Comparison of ENCODE assay signal across 1 cellular context in the genomic region with DNA sequence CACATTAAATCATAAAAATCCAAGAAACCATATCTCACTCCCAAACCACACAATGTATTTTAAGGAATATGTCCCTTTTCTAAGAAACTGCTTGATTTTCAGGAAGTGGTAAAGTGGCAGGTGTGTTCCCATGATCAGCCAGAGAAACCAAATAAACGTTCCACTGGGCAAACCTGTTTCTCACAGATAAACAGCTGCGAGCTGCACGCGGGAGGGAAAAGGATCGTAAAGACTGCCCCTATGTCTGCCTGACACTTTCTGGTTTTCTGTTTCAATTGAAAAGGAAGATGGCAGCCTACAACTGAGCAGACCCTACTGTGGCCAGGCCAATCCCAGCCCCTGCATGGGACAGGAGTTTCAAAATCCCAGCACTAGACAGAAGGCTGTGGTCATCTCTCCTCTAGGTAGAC.
TF ChIP-seq lines count a peak whose summit lies in the region.

No MANE protein-coding gene starts in this region.

TF ChIP-seq in K562, 482 proteins besides CTCF, POLR2A, EP300 and RAD21 (continued from another document and continues in another):
- TF ChIP-seq, protein P1, sequence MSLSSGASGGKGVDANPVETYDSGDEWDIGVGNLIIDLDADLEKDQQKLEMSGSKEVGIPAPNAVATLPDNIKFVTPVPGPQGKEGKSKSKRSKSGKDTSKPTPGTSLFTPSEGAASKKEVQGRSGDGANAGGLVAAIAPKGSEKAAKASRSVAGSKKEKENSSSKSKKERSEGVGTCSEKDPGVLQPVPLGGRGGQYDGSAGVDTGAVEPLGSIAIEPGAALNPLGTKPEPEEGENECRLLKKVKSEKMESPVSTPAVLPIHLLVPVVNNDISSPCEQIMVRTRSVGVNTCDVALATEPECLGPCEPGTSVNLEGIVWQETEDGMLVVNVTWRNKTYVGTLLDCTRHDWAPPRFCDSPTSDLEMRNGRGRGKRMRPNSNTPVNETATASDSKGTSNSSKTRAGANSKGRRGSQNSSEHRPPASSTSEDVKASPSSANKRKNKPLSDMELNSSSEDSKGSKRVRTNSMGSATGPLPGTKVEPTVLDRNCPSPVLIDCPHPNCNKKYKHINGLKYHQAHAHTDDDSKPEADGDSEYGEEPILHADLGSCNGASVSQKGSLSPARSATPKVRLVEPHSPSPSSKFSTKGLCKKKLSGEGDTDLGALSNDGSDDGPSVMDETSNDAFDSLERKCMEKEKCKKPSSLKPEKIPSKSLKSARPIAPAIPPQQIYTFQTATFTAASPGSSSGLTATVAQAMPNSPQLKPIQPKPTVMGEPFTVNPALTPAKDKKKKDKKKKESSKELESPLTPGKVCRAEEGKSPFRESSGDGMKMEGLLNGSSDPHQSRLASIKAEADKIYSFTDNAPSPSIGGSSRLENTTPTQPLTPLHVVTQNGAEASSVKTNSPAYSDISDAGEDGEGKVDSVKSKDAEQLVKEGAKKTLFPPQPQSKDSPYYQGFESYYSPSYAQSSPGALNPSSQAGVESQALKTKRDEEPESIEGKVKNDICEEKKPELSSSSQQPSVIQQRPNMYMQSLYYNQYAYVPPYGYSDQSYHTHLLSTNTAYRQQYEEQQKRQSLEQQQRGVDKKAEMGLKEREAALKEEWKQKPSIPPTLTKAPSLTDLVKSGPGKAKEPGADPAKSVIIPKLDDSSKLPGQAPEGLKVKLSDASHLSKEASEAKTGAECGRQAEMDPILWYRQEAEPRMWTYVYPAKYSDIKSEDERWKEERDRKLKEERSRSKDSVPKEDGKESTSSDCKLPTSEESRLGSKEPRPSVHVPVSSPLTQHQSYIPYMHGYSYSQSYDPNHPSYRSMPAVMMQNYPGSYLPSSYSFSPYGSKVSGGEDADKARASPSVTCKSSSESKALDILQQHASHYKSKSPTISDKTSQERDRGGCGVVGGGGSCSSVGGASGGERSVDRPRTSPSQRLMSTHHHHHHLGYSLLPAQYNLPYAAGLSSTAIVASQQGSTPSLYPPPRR (CRISPR knock-in tag; IDR thresholded peaks at IDR 0.05; ENCODE audit: borderline replicate concordance): peak; percentile 78; the same call in 1 of the 2 replicates
- no peak for TF ChIP-seq PHF8 (IDR thresholded peaks at IDR 0.05; ENCODE audit: borderline replicate concordance, low read length)
- TF ChIP-seq, protein P2, sequence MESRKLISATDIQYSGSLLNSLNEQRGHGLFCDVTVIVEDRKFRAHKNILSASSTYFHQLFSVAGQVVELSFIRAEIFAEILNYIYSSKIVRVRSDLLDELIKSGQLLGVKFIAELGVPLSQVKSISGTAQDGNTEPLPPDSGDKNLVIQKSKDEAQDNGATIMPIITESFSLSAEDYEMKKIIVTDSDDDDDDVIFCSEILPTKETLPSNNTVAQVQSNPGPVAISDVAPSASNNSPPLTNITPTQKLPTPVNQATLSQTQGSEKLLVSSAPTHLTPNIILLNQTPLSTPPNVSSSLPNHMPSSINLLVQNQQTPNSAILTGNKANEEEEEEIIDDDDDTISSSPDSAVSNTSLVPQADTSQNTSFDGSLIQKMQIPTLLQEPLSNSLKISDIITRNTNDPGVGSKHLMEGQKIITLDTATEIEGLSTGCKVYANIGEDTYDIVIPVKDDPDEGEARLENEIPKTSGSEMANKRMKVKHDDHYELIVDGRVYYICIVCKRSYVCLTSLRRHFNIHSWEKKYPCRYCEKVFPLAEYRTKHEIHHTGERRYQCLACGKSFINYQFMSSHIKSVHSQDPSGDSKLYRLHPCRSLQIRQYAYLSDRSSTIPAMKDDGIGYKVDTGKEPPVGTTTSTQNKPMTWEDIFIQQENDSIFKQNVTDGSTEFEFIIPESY (CRISPR knock-in tag; IDR thresholded peaks at IDR 0.05): no peak
- TF ChIP-seq, protein P3, sequence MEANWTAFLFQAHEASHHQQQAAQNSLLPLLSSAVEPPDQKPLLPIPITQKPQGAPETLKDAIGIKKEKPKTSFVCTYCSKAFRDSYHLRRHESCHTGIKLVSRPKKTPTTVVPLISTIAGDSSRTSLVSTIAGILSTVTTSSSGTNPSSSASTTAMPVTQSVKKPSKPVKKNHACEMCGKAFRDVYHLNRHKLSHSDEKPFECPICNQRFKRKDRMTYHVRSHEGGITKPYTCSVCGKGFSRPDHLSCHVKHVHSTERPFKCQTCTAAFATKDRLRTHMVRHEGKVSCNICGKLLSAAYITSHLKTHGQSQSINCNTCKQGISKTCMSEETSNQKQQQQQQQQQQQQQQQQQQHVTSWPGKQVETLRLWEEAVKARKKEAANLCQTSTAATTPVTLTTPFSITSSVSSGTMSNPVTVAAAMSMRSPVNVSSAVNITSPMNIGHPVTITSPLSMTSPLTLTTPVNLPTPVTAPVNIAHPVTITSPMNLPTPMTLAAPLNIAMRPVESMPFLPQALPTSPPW (CRISPR knock-in tag; IDR thresholded peaks at IDR 0.05): peak; percentile 61
- TF ChIP-seq ZBTB17 (CRISPR knock-in tag; IDR thresholded peaks at IDR 0.05): no peak
- TF ChIP-seq NFE2 (IDR thresholded peaks at IDR 0.05; ENCODE audit: low read depth): 0 out of 2 replicates have a peak, but pooled peaks have one; percentile 14
- 0 out of 2 replicates have a peak, but pooled peaks have one; percentile 17 for TF ChIP-seq SP1 (CRISPR knock-in tag; IDR thresholded peaks at IDR 0.05)
- TF ChIP-seq CREB1 (IDR thresholded peaks at IDR 0.05): 0 out of 2 replicates have a peak, but pooled peaks have one; percentile 45
- 0 out of 2 replicates have a peak, but pooled peaks have one; percentile 28 for TF ChIP-seq CREB1 (CRISPR knock-in tag; IDR thresholded peaks at IDR 0.05)
- TF ChIP-seq GTF2E2 (tag; IDR thresholded peaks at IDR 0.05): no peak
- TF ChIP-seq KAT8 (IDR thresholded peaks at IDR 0.05; ENCODE audit: low read depth): no peak
- TF ChIP-seq, protein P4, sequence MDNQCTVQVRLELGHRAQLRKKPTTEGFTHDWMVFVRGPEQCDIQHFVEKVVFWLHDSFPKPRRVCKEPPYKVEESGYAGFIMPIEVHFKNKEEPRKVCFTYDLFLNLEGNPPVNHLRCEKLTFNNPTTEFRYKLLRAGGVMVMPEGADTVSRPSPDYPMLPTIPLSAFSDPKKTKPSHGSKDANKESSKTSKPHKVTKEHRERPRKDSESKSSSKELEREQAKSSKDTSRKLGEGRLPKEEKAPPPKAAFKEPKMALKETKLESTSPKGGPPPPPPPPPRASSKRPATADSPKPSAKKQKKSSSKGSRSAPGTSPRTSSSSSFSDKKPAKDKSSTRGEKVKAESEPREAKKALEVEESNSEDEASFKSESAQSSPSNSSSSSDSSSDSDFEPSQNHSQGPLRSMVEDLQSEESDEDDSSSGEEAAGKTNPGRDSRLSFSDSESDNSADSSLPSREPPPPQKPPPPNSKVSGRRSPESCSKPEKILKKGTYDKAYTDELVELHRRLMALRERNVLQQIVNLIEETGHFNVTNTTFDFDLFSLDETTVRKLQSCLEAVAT (IDR thresholded peaks at IDR 0.05): peak in 1 of 2 experiments; percentile 93; a peak in 2 of 4 replicates
- no peak for TF ChIP-seq CHD1 (IDR thresholded peaks at IDR 0.05; ENCODE audit: low read length)
- no peak for TF ChIP-seq TAF1 (IDR thresholded peaks at IDR 0.05; ENCODE audit: control insufficient read depth, extremely low read depth, insufficient read depth, low read length, severe bottlenecking)
- TF ChIP-seq ZNF324 (CRISPR knock-in tag; IDR thresholded peaks at IDR 0.05): no peak
- TF ChIP-seq MCM5 (IDR thresholded peaks at IDR 0.05; ENCODE audit: low read depth): no peak
- TF ChIP-seq FUS (optimal IDR thresholded peaks at IDR 0.05; ENCODE audit: low read depth, low read length): no peak
- no peak for TF ChIP-seq NFIX (CRISPR knock-in tag; IDR thresholded peaks at IDR 0.05; ENCODE audit: low read depth)
- no peak for TF ChIP-seq THRAP3 (IDR thresholded peaks at IDR 0.05; ENCODE audit: borderline replicate concordance)
- TF ChIP-seq, protein P5, sequence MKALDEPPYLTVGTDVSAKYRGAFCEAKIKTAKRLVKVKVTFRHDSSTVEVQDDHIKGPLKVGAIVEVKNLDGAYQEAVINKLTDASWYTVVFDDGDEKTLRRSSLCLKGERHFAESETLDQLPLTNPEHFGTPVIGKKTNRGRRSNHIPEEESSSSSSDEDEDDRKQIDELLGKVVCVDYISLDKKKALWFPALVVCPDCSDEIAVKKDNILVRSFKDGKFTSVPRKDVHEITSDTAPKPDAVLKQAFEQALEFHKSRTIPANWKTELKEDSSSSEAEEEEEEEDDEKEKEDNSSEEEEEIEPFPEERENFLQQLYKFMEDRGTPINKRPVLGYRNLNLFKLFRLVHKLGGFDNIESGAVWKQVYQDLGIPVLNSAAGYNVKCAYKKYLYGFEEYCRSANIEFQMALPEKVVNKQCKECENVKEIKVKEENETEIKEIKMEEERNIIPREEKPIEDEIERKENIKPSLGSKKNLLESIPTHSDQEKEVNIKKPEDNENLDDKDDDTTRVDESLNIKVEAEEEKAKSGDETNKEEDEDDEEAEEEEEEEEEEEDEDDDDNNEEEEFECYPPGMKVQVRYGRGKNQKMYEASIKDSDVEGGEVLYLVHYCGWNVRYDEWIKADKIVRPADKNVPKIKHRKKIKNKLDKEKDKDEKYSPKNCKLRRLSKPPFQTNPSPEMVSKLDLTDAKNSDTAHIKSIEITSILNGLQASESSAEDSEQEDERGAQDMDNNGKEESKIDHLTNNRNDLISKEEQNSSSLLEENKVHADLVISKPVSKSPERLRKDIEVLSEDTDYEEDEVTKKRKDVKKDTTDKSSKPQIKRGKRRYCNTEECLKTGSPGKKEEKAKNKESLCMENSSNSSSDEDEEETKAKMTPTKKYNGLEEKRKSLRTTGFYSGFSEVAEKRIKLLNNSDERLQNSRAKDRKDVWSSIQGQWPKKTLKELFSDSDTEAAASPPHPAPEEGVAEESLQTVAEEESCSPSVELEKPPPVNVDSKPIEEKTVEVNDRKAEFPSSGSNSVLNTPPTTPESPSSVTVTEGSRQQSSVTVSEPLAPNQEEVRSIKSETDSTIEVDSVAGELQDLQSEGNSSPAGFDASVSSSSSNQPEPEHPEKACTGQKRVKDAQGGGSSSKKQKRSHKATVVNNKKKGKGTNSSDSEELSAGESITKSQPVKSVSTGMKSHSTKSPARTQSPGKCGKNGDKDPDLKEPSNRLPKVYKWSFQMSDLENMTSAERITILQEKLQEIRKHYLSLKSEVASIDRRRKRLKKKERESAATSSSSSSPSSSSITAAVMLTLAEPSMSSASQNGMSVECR (CRISPR knock-in tag; IDR thresholded peaks at IDR 0.05): no peak
- peak; percentile 87 for TF ChIP-seq BHLHE40 (IDR thresholded peaks at IDR 0.05; ENCODE audit: low read length)
- TF ChIP-seq ZNF583 (CRISPR knock-in tag; IDR thresholded peaks at IDR 0.05): no peak
- TF ChIP-seq XRCC4 (IDR thresholded peaks at IDR 0.05; ENCODE audit: extremely low read depth, insufficient read depth, insufficient read length): no peak
- TF ChIP-seq, protein P6, sequence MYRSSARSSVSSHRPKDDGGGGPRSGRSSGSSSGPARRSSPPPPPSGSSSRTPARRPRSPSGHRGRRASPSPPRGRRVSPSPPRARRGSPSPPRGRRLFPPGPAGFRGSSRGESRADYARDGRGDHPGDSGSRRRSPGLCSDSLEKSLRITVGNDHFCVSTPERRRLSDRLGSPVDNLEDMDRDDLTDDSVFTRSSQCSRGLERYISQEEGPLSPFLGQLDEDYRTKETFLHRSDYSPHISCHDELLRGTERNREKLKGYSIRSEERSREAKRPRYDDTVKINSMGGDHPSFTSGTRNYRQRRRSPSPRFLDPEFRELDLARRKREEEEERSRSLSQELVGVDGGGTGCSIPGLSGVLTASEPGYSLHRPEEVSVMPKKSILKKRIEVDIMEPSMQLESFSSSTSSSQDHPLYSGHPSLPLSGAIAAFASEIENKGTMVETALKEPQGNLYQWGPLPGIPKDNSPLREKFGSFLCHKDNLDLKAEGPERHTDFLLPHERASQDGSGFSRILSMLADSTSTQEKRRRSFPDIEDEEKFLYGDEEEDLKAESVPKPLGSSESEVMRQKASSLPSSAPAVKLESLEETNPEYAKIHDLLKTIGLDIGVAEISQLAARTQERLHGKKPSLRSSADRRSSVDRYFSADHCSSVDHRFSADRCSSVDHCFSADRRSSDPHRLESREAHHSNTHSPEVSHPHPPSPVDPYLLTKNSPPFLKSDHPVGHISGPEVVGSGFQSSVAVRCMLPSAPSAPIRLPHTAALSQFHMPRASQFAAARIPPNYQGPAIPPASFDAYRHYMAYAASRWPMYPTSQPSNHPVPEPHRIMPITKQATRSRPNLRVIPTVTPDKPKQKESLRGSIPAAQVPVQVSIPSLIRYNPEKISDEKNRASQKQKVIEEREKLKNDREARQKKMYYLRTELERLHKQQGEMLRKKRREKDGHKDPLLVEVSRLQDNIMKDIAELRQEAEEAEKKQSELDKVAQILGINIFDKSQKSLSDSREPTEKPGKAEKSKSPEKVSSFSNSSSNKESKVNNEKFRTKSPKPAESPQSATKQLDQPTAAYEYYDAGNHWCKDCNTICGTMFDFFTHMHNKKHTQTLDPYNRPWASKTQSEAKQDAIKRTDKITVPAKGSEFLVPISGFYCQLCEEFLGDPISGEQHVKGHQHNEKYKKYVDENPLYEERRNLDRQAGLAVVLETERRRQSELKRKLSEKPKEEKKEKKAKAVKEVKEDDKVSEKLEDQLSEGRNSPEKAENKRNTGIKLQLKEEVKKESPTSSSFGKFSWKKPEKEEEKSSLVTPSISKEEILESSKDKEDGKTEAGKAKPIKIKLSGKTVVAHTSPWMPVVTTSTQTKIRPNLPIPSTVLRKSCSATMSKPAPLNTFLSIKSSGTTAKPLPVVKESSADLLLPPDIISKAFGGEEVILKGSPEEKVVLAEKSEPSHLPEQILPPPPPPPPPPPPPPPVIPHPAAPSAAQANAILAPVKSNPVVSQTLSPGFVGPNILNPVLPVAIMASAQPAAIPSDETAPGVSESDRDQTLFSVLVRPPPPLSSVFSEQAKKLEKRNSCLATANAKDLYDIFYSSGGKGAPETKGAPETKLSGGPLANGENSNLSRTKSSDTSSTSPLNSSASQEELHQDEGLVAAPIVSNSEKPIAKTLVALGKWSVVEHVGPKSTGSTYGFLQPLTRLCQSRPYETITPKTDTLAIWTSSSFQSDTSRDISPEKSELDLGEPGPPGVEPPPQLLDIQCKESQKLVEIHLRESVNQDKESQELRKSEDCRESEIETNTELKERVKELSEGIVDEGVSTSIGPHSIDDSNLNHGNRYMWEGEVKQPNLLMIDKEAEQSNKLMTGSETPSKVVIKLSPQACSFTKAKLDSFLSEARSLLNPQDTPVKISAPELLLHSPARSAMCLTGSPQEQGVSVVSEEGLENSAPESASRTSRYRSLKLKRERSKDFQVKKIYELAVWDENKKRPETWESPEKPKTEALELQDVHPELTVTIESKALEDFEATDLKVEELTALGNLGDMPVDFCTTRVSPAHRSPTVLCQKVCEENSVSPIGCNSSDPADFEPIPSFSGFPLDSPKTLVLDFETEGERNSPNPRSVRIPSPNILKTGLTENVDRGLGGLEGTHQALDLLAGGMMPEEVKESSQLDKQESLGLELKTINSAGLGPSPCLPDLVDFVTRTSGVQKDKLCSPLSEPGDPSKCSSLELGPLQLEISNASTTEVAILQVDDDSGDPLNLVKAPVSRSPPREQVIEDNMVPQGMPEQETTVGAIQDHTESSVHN (IDR thresholded peaks at IDR 0.05; ENCODE audit: borderline replicate concordance in 1 of 2, low read depth in 1 of 2): peak in 1 of 2 experiments; percentile 21; a peak in 1 of 4 replicates
- TF ChIP-seq, protein P7, sequence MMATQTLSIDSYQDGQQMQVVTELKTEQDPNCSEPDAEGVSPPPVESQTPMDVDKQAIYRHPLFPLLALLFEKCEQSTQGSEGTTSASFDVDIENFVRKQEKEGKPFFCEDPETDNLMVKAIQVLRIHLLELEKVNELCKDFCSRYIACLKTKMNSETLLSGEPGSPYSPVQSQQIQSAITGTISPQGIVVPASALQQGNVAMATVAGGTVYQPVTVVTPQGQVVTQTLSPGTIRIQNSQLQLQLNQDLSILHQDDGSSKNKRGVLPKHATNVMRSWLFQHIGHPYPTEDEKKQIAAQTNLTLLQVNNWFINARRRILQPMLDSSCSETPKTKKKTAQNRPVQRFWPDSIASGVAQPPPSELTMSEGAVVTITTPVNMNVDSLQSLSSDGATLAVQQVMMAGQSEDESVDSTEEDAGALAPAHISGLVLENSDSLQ (IDR thresholded peaks at IDR 0.05): peak; percentile 55
